In genomic region chr6:159959165-159959975, GRCh38 we compare ENCODE assay signal across 9 cellular contexts. TPM values are rescaled to one million over a fixed set of nuclear protein-coding genes. Genes with fewer than 3 reads are reported as not detected.
DNase-seq lines count a peak whose midpoint lies in the region; ATAC-seq and TF ChIP-seq lines count a peak whose summit lies in the region.
"Had no signal": no experiment of that assay in that cellular context is flagged by ENCODE, and none has a peak within 500 bp of the region (broad histone marks: within the 10 kb centered on the region; RNA-seq: fewer than 3 reads in every experiment).

No MANE protein-coding gene starts in this region.

- H3K4me3 Mint-ChIP-seq in endothelial cell (ENCODE audit: unreplicated experiment), result no peak overlapping the region
- no peak overlapping the region for H3K4me3 Mint-ChIP-seq in activated CD8-positive, alpha-beta memory T cell treated with anti-CD3 and anti-CD28 coated beads, Interleukin-2, amount 10 ng/mL, durations not matched to agents 7 days and 5 days

- no peaks in the 10 kb centered on the region for H3K9me3 ChIP-seq in tibial artery

- CTCF ChIA-PET in activated CD8-positive, alpha-beta memory T cell treated with anti-CD3 and anti-CD28 coated beads, Interleukin-2, amount 10 ng/mL, durations not matched to agents 7 days and 5 days (lab: Charles Lee), result no interaction called here

- DNase-seq in Kasumi-1 (lab: John Stamatoyannopoulos, UW) (peak; percentile 60 to 69), left ventricle myocardium superior (no peak), tibial artery (no peak), endothelial cell (ENCODE audit: low spot score) (no peak), NCI-H69 (lab: John Stamatoyannopoulos, UW) (no peak)
- no peak for DNase-seq in activated CD4-positive, CD25-positive, alpha-beta regulatory T cell treated with anti-CD3 and anti-CD28 coated beads, Interleukin-2, amount 50 U/mL, for 72 hours
- DNase-seq in activated CD8-positive, alpha-beta memory T cell treated with anti-CD3 and anti-CD28 coated beads, Interleukin-2, amount 10 ng/mL, durations not matched to agents 7 days and 5 days, result no peak

- H3K27ac ChIP-seq in tibial artery, result peak overlapping the region; percentile 14 to 61
- H3K27ac ChIP-seq: KMS-11 had no signal

- H3K4me3 ChIP-seq in tibial artery, result no peak overlapping the region

- no peak overlapping the region for H3K27ac Mint-ChIP-seq in endothelial cell (ENCODE audit: unreplicated experiment)
- H3K27ac Mint-ChIP-seq in activated CD8-positive, alpha-beta memory T cell treated with anti-CD3 and anti-CD28 coated beads, Interleukin-2, amount 10 ng/mL, durations not matched to agents 7 days and 5 days, result no peak overlapping the region

- H3K4me1 Mint-ChIP-seq in endothelial cell (ENCODE audit: unreplicated experiment), result no peaks in the 10 kb centered on the region
- H3K4me1 Mint-ChIP-seq in activated CD8-positive, alpha-beta memory T cell treated with anti-CD3 and anti-CD28 coated beads, Interleukin-2, amount 10 ng/mL, durations not matched to agents 7 days and 5 days, result peaks cover 12% of the 10 kb centered on the region

- intact Hi-C loops in left ventricle myocardium superior (cut with micrococcal nuclease), result no loop called here
- intact Hi-C loops in tibial artery (cut with DNase I; ENCODE audit: low total_unique reads), result no loop called here

- H3K4me1 ChIP-seq in tibial artery, result peaks cover 0 to 13% (median 7%) of the 10 kb centered on the region in 4 donors

- no peaks in the 10 kb centered on the region for H3K9me3 Mint-ChIP-seq in endothelial cell (ENCODE audit: unreplicated experiment)
- no peaks in the 10 kb centered on the region for H3K9me3 Mint-ChIP-seq in activated CD8-positive, alpha-beta memory T cell treated with anti-CD3 and anti-CD28 coated beads, Interleukin-2, amount 10 ng/mL, durations not matched to agents 7 days and 5 days (ENCODE audit: low read depth)

- TF ChIP-seq CTCF in tibial artery (IDR thresholded peaks at IDR 0.05) (no peak), endothelial cell (IDR thresholded peaks at IDR 0.05; ENCODE audit: unreplicated experiment) (no peak)

- ATAC-seq in GM21576 (IDR thresholded peaks at IDR 0.05; ENCODE audit: unreplicated experiment) (peak; percentile 78), left ventricle myocardium superior (peak; percentile 60)
- ATAC-seq in activated CD8-positive, alpha-beta memory T cell treated with anti-CD3 and anti-CD28 coated beads, Interleukin-2, amount 10 ng/mL, durations not matched to agents 7 days and 5 days, result no peak

- H3K27me3 ChIP-seq in tibial artery, result no peaks in the 10 kb centered on the region

- no peaks in the 10 kb centered on the region for H3K36me3 Mint-ChIP-seq in endothelial cell (ENCODE audit: low read depth, unreplicated experiment)
- H3K36me3 Mint-ChIP-seq in activated CD8-positive, alpha-beta memory T cell treated with anti-CD3 and anti-CD28 coated beads, Interleukin-2, amount 10 ng/mL, durations not matched to agents 7 days and 5 days, result no peaks in the 10 kb centered on the region

- no peaks in the 10 kb centered on the region for H3K36me3 ChIP-seq in tibial artery

- no peaks in the 10 kb centered on the region for H3K27me3 Mint-ChIP-seq in endothelial cell (ENCODE audit: unreplicated experiment)
- peaks cover 29% of the 10 kb centered on the region for H3K27me3 Mint-ChIP-seq in activated CD8-positive, alpha-beta memory T cell treated with anti-CD3 and anti-CD28 coated beads, Interleukin-2, amount 10 ng/mL, durations not matched to agents 7 days and 5 days

RNA-seq across cellular contexts. Expression of gene IGF2R, which starts 9.5 kb away (rescaled TPM):
- total RNA-seq in left ventricle myocardium superior, result 68.4 TPM
- 108 TPM for total RNA-seq in endothelial cell (ENCODE audit: unreplicated experiment)
- 10 to 100 TPM; 74.5 to 83.1 TPM for total RNA-seq in activated CD8-positive, alpha-beta memory T cell treated with anti-CD3 and anti-CD28 coated beads, Interleukin-2, amount 10 ng/mL, durations not matched to agents 7 days and 5 days

Comparison
In these comparisons a context has a peak if more than half of its experiments do, and no peak if none do; other contexts are left out.
1. DNase-seq: peak in Kasumi-1 (2 of 2); none in left ventricle myocardium superior (single experiment), tibial artery (0 of 2), endothelial cell (single experiment), NCI-H69 (single experiment), activated CD4-positive, CD25-positive, alpha-beta regulatory T cell treated with anti-CD3 and anti-CD28 coated beads, Interleukin-2, amount 50 U/mL, for 72 hours (single experiment) and activated CD8-positive, alpha-beta memory T cell treated with anti-CD3 and anti-CD28 coated beads, Interleukin-2, amount 10 ng/mL, durations not matched to agents 7 days and 5 days (single experiment).